In genomic region chr4:15585331-15585730, GRCh38 we compare ENCODE assay signal across 13 cellular contexts.
DNase-seq lines count a peak whose midpoint lies in the region; ATAC-seq and TF ChIP-seq lines count a peak whose summit lies in the region.
"Had no signal": no experiment of that assay in that cellular context is flagged by ENCODE, and none has a peak within 500 bp of the region (broad histone marks: within the 10 kb centered on the region; RNA-seq: fewer than 3 reads in every experiment).

No MANE protein-coding gene starts in this region.

- H3K27me3 ChIP-seq in neutrophil (no peaks in the 10 kb centered on the region), esophagus squamous epithelium (no peaks in the 10 kb centered on the region)
- no peaks in the 10 kb centered on the region for H3K27me3 ChIP-seq in CD8-positive, alpha-beta T cell (ENCODE audit: insufficient read depth, low read length)

- no peak overlapping the region for H3K27ac Mint-ChIP-seq in CD8-positive, alpha-beta T cell
- H3K27ac Mint-ChIP-seq in stimulated activated memory B cell treated with anti-CD40 and anti-IgM and Interleukin-4, amounts not matched to agents 10 μg/mL and 1 μg/mL and 100 μg/mL, for 72 hours = no peak overlapping the region
- H3K27ac Mint-ChIP-seq: H9, HFFc6 had no signal

- H3K9me3 ChIP-seq in neutrophil (no peaks in the 10 kb centered on the region), esophagus squamous epithelium (no peaks in the 10 kb centered on the region)
- no peaks in the 10 kb centered on the region for H3K9me3 ChIP-seq in CD8-positive, alpha-beta T cell (ENCODE audit: low read length)

- no peak for TF ChIP-seq POLR2A in esophagus squamous epithelium (IDR thresholded peaks at IDR 0.05)

- H3K4me1 ChIP-seq in neutrophil (ENCODE audit: control insufficient read depth in 1 of 2, insufficient read depth in 1 of 2, low read depth in 1 of 2, low read length in 1 of 2) = peaks cover 25 to 27% of the 10 kb centered on the region in 2 experiments
- no peaks in the 10 kb centered on the region for H3K4me1 ChIP-seq in CD8-positive, alpha-beta T cell (ENCODE audit: insufficient read depth, low read length)
- peaks cover 0 to 3% (median 0%) of the 10 kb centered on the region in 3 donors for H3K4me1 ChIP-seq in esophagus squamous epithelium

- intact Hi-C loops in CD8-positive, alpha-beta T cell (cut with DNase I, micrococcal nuclease) = no loop called here
- intact Hi-C loops in esophagus squamous epithelium (cut with DNase I) = no loop called here

- H3K4me1 Mint-ChIP-seq in CD8-positive, alpha-beta T cell (ENCODE audit: low read depth) = no peaks in the 10 kb centered on the region
- H3K4me1 Mint-ChIP-seq in stimulated activated memory B cell treated with anti-CD40 and anti-IgM and Interleukin-4, amounts not matched to agents 10 μg/mL and 1 μg/mL and 100 μg/mL, for 72 hours = peaks cover 26% of the 10 kb centered on the region

- CTCF ChIA-PET in CD8-positive, alpha-beta T cell (lab: Charles Lee) = no interaction called here

- H3K9me3 Mint-ChIP-seq in CD8-positive, alpha-beta T cell = no peaks in the 10 kb centered on the region
- no peaks in the 10 kb centered on the region for H3K9me3 Mint-ChIP-seq in stimulated activated memory B cell treated with anti-CD40 and anti-IgM and Interleukin-4, amounts not matched to agents 10 μg/mL and 1 μg/mL and 100 μg/mL, for 72 hours
- H3K9me3 Mint-ChIP-seq: HFFc6 had no signal

- no peak for ATAC-seq in CD8-positive, alpha-beta T cell
- no peak for ATAC-seq in stimulated activated memory B cell treated with anti-CD40 and anti-IgM and Interleukin-4, amounts not matched to agents 10 μg/mL and 1 μg/mL and 100 μg/mL, for 72 hours
- ATAC-seq: GM12878 had no signal

- H3K27ac ChIP-seq in neutrophil = peak overlapping the region; percentile 60
- H3K27ac ChIP-seq in CD8-positive, alpha-beta T cell (ENCODE audit: low read depth, low read length) = no peak overlapping the region
- H3K27ac ChIP-seq in esophagus squamous epithelium = no peak overlapping the region
- H3K27ac ChIP-seq: HL-60 had no signal

- H3K36me3 Mint-ChIP-seq in CD8-positive, alpha-beta T cell = no peaks in the 10 kb centered on the region
- H3K36me3 Mint-ChIP-seq in stimulated activated memory B cell treated with anti-CD40 and anti-IgM and Interleukin-4, amounts not matched to agents 10 μg/mL and 1 μg/mL and 100 μg/mL, for 72 hours = peaks cover 13% of the 10 kb centered on the region

- H3K36me3 ChIP-seq in neutrophil = peaks cover 6% of the 10 kb centered on the region
- no peaks in the 10 kb centered on the region for H3K36me3 ChIP-seq in CD8-positive, alpha-beta T cell (ENCODE audit: insufficient read depth, low read length)
- peaks cover 0 to 10% (median 0%) of the 10 kb centered on the region in 3 donors for H3K36me3 ChIP-seq in esophagus squamous epithelium

- 94 to 98% methylated on average over 2 of the region's 2 CpGs for WGBS in esophagus squamous epithelium, 2 donors

- no peaks in the 10 kb centered on the region for H3K27me3 Mint-ChIP-seq in CD8-positive, alpha-beta T cell (ENCODE audit: low read depth)
- H3K27me3 Mint-ChIP-seq in stimulated activated memory B cell treated with anti-CD40 and anti-IgM and Interleukin-4, amounts not matched to agents 10 μg/mL and 1 μg/mL and 100 μg/mL, for 72 hours = no peaks in the 10 kb centered on the region

- DNase-seq in NCI-H2171 treated with DMSO at 0.1 percent for 48 hours (lab: John Stamatoyannopoulos, UW) (peak; percentile 0), NCI-H2171 (lab: John Stamatoyannopoulos, UW) (no peak), LHCN-M2 (ENCODE audit: low read depth) (peak; percentile 19), esophagus squamous epithelium (lab: John Stamatoyannopoulos, UW) (no peak)
- no peak for DNase-seq in CD8-positive, alpha-beta T cell
- DNase-seq: DMS79, GOT3, H9, HFFc6 had no signal

- H3K4me3 Mint-ChIP-seq in CD8-positive, alpha-beta T cell = no peak overlapping the region
- no peak overlapping the region for H3K4me3 Mint-ChIP-seq in stimulated activated memory B cell treated with anti-CD40 and anti-IgM and Interleukin-4, amounts not matched to agents 10 μg/mL and 1 μg/mL and 100 μg/mL, for 72 hours
- H3K4me3 Mint-ChIP-seq: H9, HFFc6 had no signal

- TF ChIP-seq CTCF in neutrophil (IDR thresholded peaks at IDR 0.05) (no peak), esophagus squamous epithelium (IDR thresholded peaks at IDR 0.05) (no peak)
- TF ChIP-seq CTCF in CD8-positive, alpha-beta T cell (IDR thresholded peaks at IDR 0.05) = no peak

- POLR2A ChIA-PET in CD8-positive, alpha-beta T cell (lab: Charles Lee) = no interaction called here

- H3K4me3 ChIP-seq in neutrophil (ENCODE audit: low read depth in 1 of 2, low read length in 1 of 2) (no peak overlapping the region), esophagus squamous epithelium (no peak overlapping the region)
- H3K4me3 ChIP-seq in CD8-positive, alpha-beta T cell (ENCODE audit: low read depth, low read length) = no peak overlapping the region
- H3K4me3 ChIP-seq: GM12878 had no signal

Comparison
In these comparisons a context has a peak if more than half of its experiments do, and no peak if none do; other contexts are left out.
1. DNase-seq: peak in NCI-H2171 treated with DMSO at 0.1 percent for 48 hours (single experiment) and LHCN-M2 (single experiment); none in NCI-H2171 (single experiment), CD8-positive, alpha-beta T cell (0 of 7) and esophagus squamous epithelium (single experiment).